In genomic region chr7:100545636-100546128, GRCh38 we compare ENCODE assay signal across 8 cellular contexts.
DNase-seq lines count a peak whose midpoint lies in the region; ATAC-seq and TF ChIP-seq lines count a peak whose summit lies in the region.

No MANE protein-coding gene starts in this region.

- no peak overlapping the region for H3K4me2 ChIP-seq in MM.1S (ENCODE audit: low read depth, low read length)

- H3F3A ChIP-seq in MM.1S (ENCODE audit: insufficient read depth, low read length) = no peaks in the 10 kb centered on the region

- H3K9me3 ChIP-seq in MM.1S (replicated peaks; ENCODE audit: insufficient read depth, low read length) = no peaks in the 10 kb centered on the region

- no peaks in the 10 kb centered on the region for H3K79me2 ChIP-seq in MM.1S (ENCODE audit: low read length)

- POLR2A ChIA-PET in RWPE1 (lab: Yijun Ruan, JAX; ENCODE audit: low non-redundant PET) = no interaction called here

- no peaks in the 10 kb centered on the region for H3K9me2 ChIP-seq in MM.1S (replicated peaks; ENCODE audit: insufficient read depth, low read length)

- in situ Hi-C loops in brain microvascular endothelial cell (cut with HindIII; ENCODE audit: low pct_ligation_motif_present, low sequenced_read_pairs) = no loop called here

- H3K27ac ChIP-seq in RWPE1 = peak overlapping the region; percentile 94
- H3K27ac ChIP-seq in brain microvascular endothelial cell = peak overlapping the region; percentile 83
- H3K27ac ChIP-seq in MM.1S (ENCODE audit: low read length) = no peak overlapping the region

- H3K9ac ChIP-seq in MM.1S (ENCODE audit: low read length) = no peak overlapping the region

- CTCF ChIA-PET in RWPE1 (lab: Yijun Ruan, JAX) = interaction anchor here (2.0 kb wide), 1 partner anchor 14 kb away, joined by 7 read pairs; no protein-coding TSS in a partner anchor

- H4K20me1 ChIP-seq in MM.1S (ENCODE audit: insufficient read depth, low read length) = no peaks in the 10 kb centered on the region

- H3K4me3 ChIP-seq in brain microvascular endothelial cell (ENCODE audit: low read depth, low read length) (no peak overlapping the region), MM.1S (ENCODE audit: low read length) (no peak overlapping the region)

- peak; percentile 53 for ATAC-seq in HG02642 (IDR thresholded peaks at IDR 0.05; ENCODE audit: poor library complexity, unreplicated experiment)

- peak; percentile 74 for DNase-seq in NK-92 treated with Interleukin-12 subunit alpha and Interleukin-12 subunit beta, amount 100 ng/mL, for 24 hours (lab: John Stamatoyannopoulos, UW)
- DNase-seq in NK-92 (lab: John Stamatoyannopoulos, UW; ENCODE audit: unreplicated experiment) = no peak
- peak; percentile 96 for DNase-seq in RWPE1 (ENCODE audit: low spot score)
- DNase-seq in brain microvascular endothelial cell = peak; percentile 88
- peak; percentile 98 for DNase-seq in kidney tubule cell (ENCODE audit: low spot score)
- DNase-seq in stimulated activated CD4-positive, alpha-beta T cell treated with anti-CD3 and anti-CD28 coated beads, Interleukin-4, amount 100 ng/mL, for 48 hours (ENCODE audit: low read depth in 2 of 2) = peak; percentile 45 to 60
- DNase-seq in MM.1S = no peak

- no peak overlapping the region for H2AFZ ChIP-seq in MM.1S (ENCODE audit: low read length)

- no peaks in the 10 kb centered on the region for H3K27me3 ChIP-seq in brain microvascular endothelial cell (replicated peaks)
- H3K27me3 ChIP-seq in MM.1S (replicated peaks; ENCODE audit: insufficient read depth, low read length) = no peaks in the 10 kb centered on the region

- no peaks in the 10 kb centered on the region for H3K4me1 ChIP-seq in MM.1S (ENCODE audit: low read length)

- peaks cover 3% of the 10 kb centered on the region for H3K36me3 ChIP-seq in brain microvascular endothelial cell (replicated peaks)
- no peaks in the 10 kb centered on the region for H3K36me3 ChIP-seq in MM.1S (replicated peaks; ENCODE audit: insufficient read depth, low read length)

- TF ChIP-seq CTCF in RWPE1 (conservative IDR thresholded peaks at IDR 0.05; ENCODE audit: low read depth) (no peak; the same call in 1 of the 2 replicates), brain microvascular endothelial cell (IDR thresholded peaks at IDR 0.05; ENCODE audit: low read depth, low read length, missing control alignments) (peak; percentile 43), MM.1S (IDR thresholded peaks at IDR 0.05; ENCODE audit: low read length) (no peak)

Comparison
In these comparisons a context has a peak if more than half of its experiments do, and no peak if none do; other contexts are left out.
1. DNase-seq: peak in NK-92 treated with Interleukin-12 subunit alpha and Interleukin-12 subunit beta, amount 100 ng/mL, for 24 hours (single experiment), RWPE1 (single experiment), brain microvascular endothelial cell (single experiment), kidney tubule cell (single experiment) and stimulated activated CD4-positive, alpha-beta T cell treated with anti-CD3 and anti-CD28 coated beads, Interleukin-4, amount 100 ng/mL, for 48 hours (2 of 2); none in NK-92 (single experiment) and MM.1S (single experiment).